In genomic region chr9:121372563-121373400, GRCh38 we compare ENCODE assay signal across 1 cellular context.
TF ChIP-seq lines count a peak whose summit lies in the region.

No MANE protein-coding gene starts in this region.

TF ChIP-seq in HepG2, 621 proteins besides CTCF, POLR2A, EP300 and RAD21 (continued from another document):
- TF ChIP-seq BRCA1 (CRISPR knock-in tag; IDR thresholded peaks at IDR 0.05) = peak; percentile 62; the same call in 1 of the 2 replicates
- TF ChIP-seq ZFP1 (CRISPR knock-in tag; IDR thresholded peaks at IDR 0.05) = peak; percentile 64
- no peak for TF ChIP-seq NFAT5 (CRISPR knock-in tag; IDR thresholded peaks at IDR 0.05)
- peak; percentile 97 for TF ChIP-seq BCL6 (CRISPR knock-in tag; IDR thresholded peaks at IDR 0.05)
- 0 out of 2 replicates have a peak, but pooled peaks have one; percentile 62 for TF ChIP-seq SP140L (CRISPR knock-in tag; IDR thresholded peaks at IDR 0.05; ENCODE audit: borderline replicate concordance)
- TF ChIP-seq ZNF740 (CRISPR knock-in tag; IDR thresholded peaks at IDR 0.05) = 0 out of 2 replicates have a peak, but pooled peaks have one; percentile 25
- TF ChIP-seq PREB (CRISPR knock-in tag; IDR thresholded peaks at IDR 0.05) = no peak
- TF ChIP-seq NR2F6 (IDR thresholded peaks at IDR 0.05) = peak; percentile 81
- TF ChIP-seq NR2F6 (CRISPR knock-in tag; IDR thresholded peaks at IDR 0.05) = peak; percentile 82
- TF ChIP-seq RCOR2 (CRISPR knock-in tag; IDR thresholded peaks at IDR 0.05) = peak; percentile 48; the same call in 1 of the 2 replicates
- TF ChIP-seq DRAP1 (CRISPR knock-in tag; IDR thresholded peaks at IDR 0.05) = peak; percentile 33; the same call in 1 of the 2 replicates
- TF ChIP-seq ZNF552 (CRISPR knock-in tag; IDR thresholded peaks at IDR 0.05; ENCODE audit: borderline replicate concordance) = no peak
- TF ChIP-seq TMF1 (CRISPR knock-in tag; IDR thresholded peaks at IDR 0.05; ENCODE audit: low read depth) = no peak
- no peak; the same call in 1 of the 2 replicates for TF ChIP-seq SMC3 (IDR thresholded peaks at IDR 0.05; ENCODE audit: low read length)
- peak; percentile 59; the same call in 1 of the 2 replicates for TF ChIP-seq ZSCAN9 (CRISPR knock-in tag; IDR thresholded peaks at IDR 0.05; ENCODE audit: borderline replicate concordance)
- TF ChIP-seq ETV5 (CRISPR knock-in tag; IDR thresholded peaks at IDR 0.05; ENCODE audit: borderline replicate concordance) = peak; percentile 61; the same call in 1 of the 2 replicates
- peak; percentile 52; the same call in 1 of the 2 replicates for TF ChIP-seq FOSL1 (CRISPR knock-in tag; IDR thresholded peaks at IDR 0.05; ENCODE audit: borderline replicate concordance)
- TF ChIP-seq MEIS2 (CRISPR knock-in tag; IDR thresholded peaks at IDR 0.05) = 0 out of 2 replicates have a peak, but pooled peaks have one; percentile 47
- peak; percentile 73 for TF ChIP-seq HDAC1 (CRISPR knock-in tag; IDR thresholded peaks at IDR 0.05)
- TF ChIP-seq ZXDC (CRISPR knock-in tag; IDR thresholded peaks at IDR 0.05) = peak; percentile 56; the same call in 1 of the 2 replicates
- TF ChIP-seq DMTF1 (CRISPR knock-in tag; IDR thresholded peaks at IDR 0.05) = no peak
- peak; percentile 83 for TF ChIP-seq FOSL2 (CRISPR knock-in tag; IDR thresholded peaks at IDR 0.05)
- TF ChIP-seq ZFP36L2 (CRISPR knock-in tag; IDR thresholded peaks at IDR 0.05) = no peak
- peak; percentile 80 for TF ChIP-seq ZNF331 (CRISPR knock-in tag; IDR thresholded peaks at IDR 0.05)
- TF ChIP-seq FOXJ3 (CRISPR knock-in tag; IDR thresholded peaks at IDR 0.05; ENCODE audit: borderline replicate concordance) = peak; percentile 83; the same call in 1 of the 2 replicates
